35 cellular contexts compared by ENCODE assay signal in genomic region chr15:69902414-69903062, GRCh38.
"Had no signal": no experiment of that assay in that cellular context is flagged by ENCODE, and none has a peak within 500 bp of the region (broad histone marks: within the 10 kb centered on the region; RNA-seq: fewer than 3 reads in every experiment).

No MANE protein-coding gene starts in this region.

- H3K36me3 ChIP-seq: ascending aorta had no signal

- H3K36me3 Mint-ChIP-seq: activated naive CD4-positive, alpha-beta T cell treated with anti-CD3 and anti-CD28 coated beads, Interleukin-2, amount 50 U/mL, for 24 hours; activated naive CD8-positive, alpha-beta T cell treated with anti-CD3 and anti-CD28 coated beads, Interleukin-2, amount 10 ng/mL, durations not matched to agents 7 days and 5 days had no signal

- H3K9me3 Mint-ChIP-seq: activated CD8-positive, alpha-beta T cell treated with anti-CD3 and anti-CD28 coated beads for 36 hours; activated naive CD4-positive, alpha-beta T cell treated with anti-CD3 and anti-CD28 coated beads, Interleukin-2, amount 50 U/mL, for 24 hours; activated naive CD8-positive, alpha-beta T cell treated with anti-CD3 and anti-CD28 coated beads, Interleukin-2, amount 10 ng/mL, durations not matched to agents 7 days and 5 days; activated T-cell treated with anti-CD3 and anti-CD28 coated beads, Interleukin-2, amount 50 U/mL, for 72 hours; activated T-helper 17 cell treated with anti-CD3 and anti-CD28 coated beads, Interleukin-2, amount 50 U/mL, for 72 hours had no signal

- H3K4me1 Mint-ChIP-seq: activated naive CD4-positive, alpha-beta T cell treated with anti-CD3 and anti-CD28 coated beads, Interleukin-2, amount 50 U/mL, for 24 hours; activated naive CD8-positive, alpha-beta T cell treated with anti-CD3 and anti-CD28 coated beads, Interleukin-2, amount 10 ng/mL, durations not matched to agents 7 days and 5 days; activated T-helper 17 cell treated with anti-CD3 and anti-CD28 coated beads, Interleukin-2, amount 50 U/mL, for 72 hours had no signal

- H3K4me2 ChIP-seq: KMS-11 had no signal

- H3K27me3 Mint-ChIP-seq: activated CD8-positive, alpha-beta T cell treated with anti-CD3 and anti-CD28 coated beads for 36 hours; activated naive CD4-positive, alpha-beta T cell treated with anti-CD3 and anti-CD28 coated beads, Interleukin-2, amount 50 U/mL, for 24 hours; activated T-helper 17 cell treated with anti-CD3 and anti-CD28 coated beads, Interleukin-2, amount 50 U/mL, for 72 hours had no signal

- H3K9me3 ChIP-seq: ascending aorta, body of pancreas had no signal

- H3K4me3 ChIP-seq: ascending aorta, body of pancreas had no signal

- H3K27me3 ChIP-seq: ascending aorta, body of pancreas had no signal

- H3K9ac ChIP-seq: KMS-11 had no signal

- H3K4me1 ChIP-seq: ascending aorta, body of pancreas had no signal

- H3K27ac Mint-ChIP-seq: activated CD8-positive, alpha-beta T cell treated with anti-CD3 and anti-CD28 coated beads for 36 hours; activated naive CD4-positive, alpha-beta T cell treated with anti-CD3 and anti-CD28 coated beads, Interleukin-2, amount 50 U/mL, for 24 hours; activated naive CD8-positive, alpha-beta T cell treated with anti-CD3 and anti-CD28 coated beads, Interleukin-2, amount 10 ng/mL, durations not matched to agents 7 days and 5 days; activated T-cell treated with anti-CD3 and anti-CD28 coated beads, Interleukin-2, amount 50 U/mL, for 72 hours; activated T-helper 17 cell treated with anti-CD3 and anti-CD28 coated beads, Interleukin-2, amount 50 U/mL, for 72 hours had no signal

- DNase-seq: activated CD4-positive, alpha-beta T cell treated with anti-CD3 and anti-CD28 coated beads for 1 hour; activated CD4-positive, alpha-beta T cell treated with anti-CD3 and anti-CD28 coated beads for 48 hours; activated CD4-positive, alpha-beta T cell treated with anti-CD3 and anti-CD28 coated beads, Interleukin-2, amount 50 U/mL, for 4 hours; activated CD4-positive, CD25-positive, alpha-beta regulatory T cell; activated CD8-positive, alpha-beta T cell treated with anti-CD3 and anti-CD28 coated beads for 36 hours; activated gamma-delta T cell; activated naive CD4-positive, alpha-beta T cell treated with Interleukin-2 at 50 U/mL for 16 hours; activated naive CD8-positive, alpha-beta T cell treated with anti-CD3 and anti-CD28 coated beads, Interleukin-2, amount 10 ng/mL, durations not matched to agents 7 days and 5 days; activated T-cell treated with anti-CD3 and anti-CD28 coated beads, Interleukin-2, amount 50 U/mL, for 1 hour; activated T-cell treated with anti-CD3 and anti-CD28 coated beads, Interleukin-2, amount 50 U/mL, for 72 hours; amygdala; body of pancreas; central memory CD4-positive, alpha-beta T cell; MM.1S; MV-4-11; NCI-H1092; NCI-H1436 treated with DMSO at 0.1 percent for 48 hours; NCI-H1694 treated with DMSO at 0.1 percent for 48 hours; NCI-H2029; NCI-H2107; NCI-H2171; NCI-H510A; NCI-H526; NCI-H748 treated with DMSO at 0.1 percent for 48 hours; RPMI8226; SW 1271; T-helper 1 cell; T-helper 2 cell; T-helper 9 cell had no signal

- H3K27ac ChIP-seq: ascending aorta, body of pancreas, KMS-11, VCaP had no signal

- ATAC-seq: activated CD8-positive, alpha-beta T cell treated with anti-CD3 and anti-CD28 coated beads for 36 hours; activated T-cell treated with anti-CD3 and anti-CD28 coated beads, Interleukin-2, amount 50 U/mL, for 72 hours; activated T-helper 17 cell treated with anti-CD3 and anti-CD28 coated beads, Interleukin-2, amount 50 U/mL, for 72 hours; body of pancreas had no signal

- H3K4me3 Mint-ChIP-seq: activated CD8-positive, alpha-beta T cell treated with anti-CD3 and anti-CD28 coated beads for 36 hours; activated naive CD4-positive, alpha-beta T cell treated with anti-CD3 and anti-CD28 coated beads, Interleukin-2, amount 50 U/mL, for 24 hours; activated naive CD8-positive, alpha-beta T cell treated with anti-CD3 and anti-CD28 coated beads, Interleukin-2, amount 10 ng/mL, durations not matched to agents 7 days and 5 days; activated T-cell treated with anti-CD3 and anti-CD28 coated beads, Interleukin-2, amount 50 U/mL, for 72 hours; activated T-helper 17 cell treated with anti-CD3 and anti-CD28 coated beads, Interleukin-2, amount 50 U/mL, for 72 hours had no signal

- FAIRE-seq: bronchial epithelial cell had no signal
